In genomic region chr20:36255445-36255844, GRCh38 we compare ENCODE assay signal across 18 cellular contexts.
DNase-seq lines count a peak whose midpoint lies in the region; ATAC-seq and TF ChIP-seq lines count a peak whose summit lies in the region.
"Had no signal": no experiment of that assay in that cellular context is flagged by ENCODE, and none has a peak within 500 bp of the region (broad histone marks: within the 10 kb centered on the region; RNA-seq: fewer than 3 reads in every experiment).

No MANE protein-coding gene starts in this region.

- H3K27ac Mint-ChIP-seq in stimulated activated naive B cell treated with anti-CD40 and anti-IgM and Interleukin-4, amounts not matched to agents 10 μg/mL and 1 μg/mL and 100 μg/mL, for 72 hours, result peak overlapping the region; percentile 59
- H3K27ac Mint-ChIP-seq: HFFc6 had no signal

- no peak for TF ChIP-seq CTCF in RWPE2 (IDR thresholded peaks at IDR 0.05; ENCODE audit: poor library complexity, severe bottlenecking)

- H3K27me3 Mint-ChIP-seq in stimulated activated naive B cell treated with anti-CD40 and anti-IgM and Interleukin-4, amounts not matched to agents 10 μg/mL and 1 μg/mL and 100 μg/mL, for 72 hours, result no peaks in the 10 kb centered on the region
- H3K27me3 Mint-ChIP-seq: CD4-positive, alpha-beta memory T cell had no signal

- H3K27ac ChIP-seq in RWPE2 (ENCODE audit: poor library complexity, severe bottlenecking), result no peak overlapping the region
- H3K27ac ChIP-seq in angular gyrus (ENCODE audit: low read depth, low read length), result peak overlapping the region; percentile 7
- H3K27ac ChIP-seq in layer of hippocampus (ENCODE audit: low read depth, low read length), result peak overlapping the region; percentile 16

- DNase-seq in RWPE2 (ENCODE audit: low spot score), result peak; percentile 75
- DNase-seq in stimulated activated naive B cell treated with anti-CD40 and anti-IgM and Interleukin-4, amounts not matched to agents 10 μg/mL and 1 μg/mL and 100 μg/mL, for 72 hours, result no peak
- no peak for DNase-seq in HuH-7.5 (ENCODE audit: low spot score)
- DNase-seq in glomerular visceral epithelial cell (ENCODE audit: extremely low spot score), result no peak
- DNase-seq in T-helper 9 cell, result no peak
- DNase-seq: C1 segment of cervical spinal cord; Calu3; CD4-positive, alpha-beta memory T cell; COR-L47; DMS53; DMS79 treated with DMSO at 0.1 percent for 48 hours; GF-D8; GOT3; HFFc6 had no signal

- peaks cover 63% of the 10 kb centered on the region for H3K36me3 ChIP-seq in RWPE2 (ENCODE audit: low read depth)

- H3K4me1 ChIP-seq in RWPE2 (ENCODE audit: insufficient read depth, poor library complexity, severe bottlenecking), result peaks cover 16% of the 10 kb centered on the region
- H3K4me1 ChIP-seq: HAP-1 had no signal

- ATAC-seq in RWPE2 (ENCODE audit: low read depth), result no peak
- ATAC-seq in stimulated activated naive B cell treated with anti-CD40 and anti-IgM and Interleukin-4, amounts not matched to agents 10 μg/mL and 1 μg/mL and 100 μg/mL, for 72 hours (replicated peaks), result no peak
- ATAC-seq in HG03039 (IDR thresholded peaks at IDR 0.05; ENCODE audit: unreplicated experiment), result no peak

- H3K4me3 Mint-ChIP-seq in stimulated activated naive B cell treated with anti-CD40 and anti-IgM and Interleukin-4, amounts not matched to agents 10 μg/mL and 1 μg/mL and 100 μg/mL, for 72 hours, result no peak overlapping the region
- H3K4me3 Mint-ChIP-seq: CD4-positive, alpha-beta memory T cell; HFFc6 had no signal

- H3K9me3 Mint-ChIP-seq in stimulated activated naive B cell treated with anti-CD40 and anti-IgM and Interleukin-4, amounts not matched to agents 10 μg/mL and 1 μg/mL and 100 μg/mL, for 72 hours, result no peaks in the 10 kb centered on the region
- H3K9me3 Mint-ChIP-seq: CD4-positive, alpha-beta memory T cell; HFFc6 had no signal

- H3K4me1 Mint-ChIP-seq in stimulated activated naive B cell treated with anti-CD40 and anti-IgM and Interleukin-4, amounts not matched to agents 10 μg/mL and 1 μg/mL and 100 μg/mL, for 72 hours, result no peaks in the 10 kb centered on the region

- peaks cover 30 to 43% of the 10 kb centered on the region in 2 donors for H3K36me3 Mint-ChIP-seq in stimulated activated naive B cell treated with anti-CD40 and anti-IgM and Interleukin-4, amounts not matched to agents 10 μg/mL and 1 μg/mL and 100 μg/mL, for 72 hours

- H3K9me3 ChIP-seq in RWPE2 (ENCODE audit: severe bottlenecking), result no peaks in the 10 kb centered on the region
- H3K9me3 ChIP-seq: HAP-1 had no signal

- no peaks in the 10 kb centered on the region for H3K27me3 ChIP-seq in RWPE2 (ENCODE audit: insufficient read depth, poor library complexity, severe bottlenecking)
- H3K27me3 ChIP-seq in layer of hippocampus (ENCODE audit: control insufficient read depth, insufficient read depth, low read length), result no peaks in the 10 kb centered on the region

- H3K4me3 ChIP-seq in RWPE2 (ENCODE audit: severe bottlenecking), result no peak overlapping the region
- H3K4me3 ChIP-seq: HAP-1 had no signal
